In genomic region chr12:1532367-1532752, GRCh38 we compare ENCODE assay signal across 11 cellular contexts.
DNase-seq lines count a peak whose midpoint lies in the region; ATAC-seq and TF ChIP-seq lines count a peak whose summit lies in the region.
"Had no signal": no experiment of that assay in that cellular context is flagged by ENCODE, and none has a peak within 500 bp of the region (broad histone marks: within the 10 kb centered on the region; RNA-seq: fewer than 3 reads in every experiment).

No MANE protein-coding gene starts in this region.

- TF ChIP-seq CTCF in brain (conservative IDR thresholded peaks at IDR 0.05) (no peak), neural cell (IDR thresholded peaks at IDR 0.05; ENCODE audit: poor library complexity, severe bottlenecking) (no peak)

- H3K4me3 Mint-ChIP-seq in CD8-positive, alpha-beta memory T cell = peak overlapping the region; percentile 68 to 91 (median 85)
- H3K4me3 Mint-ChIP-seq in brain = peak overlapping the region; percentile 69 to 83 (median 76)

- peaks cover 39% of the 10 kb centered on the region for H3K4me1 ChIP-seq in CD8-positive, alpha-beta memory T cell (ENCODE audit: insufficient read depth, low read length)
- H3K4me1 ChIP-seq in Karpas-422 (ENCODE audit: low read length) = peaks cover 34% of the 10 kb centered on the region

- H3K4me2 ChIP-seq in Karpas-422 (ENCODE audit: low read depth, low read length, poor library complexity, severe bottlenecking) (peak overlapping the region; percentile 89), neural cell (ENCODE audit: low read length) (peak overlapping the region; percentile 46)

- POLR2A ChIA-PET in CD8-positive, alpha-beta memory T cell (lab: Charles Lee) = interaction anchor here (1.2 kb wide), 1 partner anchor 60 kb away, joined by 4 read pairs; no protein-coding TSS in a partner anchor

- H3K27me3 ChIP-seq in CD8-positive, alpha-beta memory T cell (ENCODE audit: insufficient read depth, low read length, poor library complexity, severe bottlenecking) = peaks cover 63% of the 10 kb centered on the region
- H3K27me3 ChIP-seq in Karpas-422 (ENCODE audit: low read length) = no peaks in the 10 kb centered on the region
- H3K27me3 ChIP-seq in neural cell (ENCODE audit: insufficient read depth, low read depth, low read length) = no peaks in the 10 kb centered on the region

- no peaks in the 10 kb centered on the region for H4K20me1 ChIP-seq in Karpas-422 (ENCODE audit: insufficient read depth, low read depth, low read length)
- H4K20me1 ChIP-seq in neural cell (ENCODE audit: insufficient read depth) = no peaks in the 10 kb centered on the region

- H3F3A ChIP-seq in neural cell (ENCODE audit: insufficient read depth, low read length, poor library complexity, severe bottlenecking) = no peaks in the 10 kb centered on the region

- no peaks in the 10 kb centered on the region for H3K9me3 Mint-ChIP-seq in CD8-positive, alpha-beta memory T cell
- H3K9me3 Mint-ChIP-seq in brain = peaks cover 0 to 3% (median 0%) of the 10 kb centered on the region in 5 experiments

- H3K36me3 ChIP-seq in CD8-positive, alpha-beta memory T cell (ENCODE audit: insufficient read depth, low read length) = no peaks in the 10 kb centered on the region
- H3K36me3 ChIP-seq in Karpas-422 (ENCODE audit: insufficient read depth, low read length) (no peaks in the 10 kb centered on the region), neural cell (ENCODE audit: insufficient read depth, low read length) (no peaks in the 10 kb centered on the region)
- H3K36me3 ChIP-seq: heart left ventricle, sigmoid colon had no signal

- H3K79me2 ChIP-seq in Karpas-422 (ENCODE audit: low read length) (no peaks in the 10 kb centered on the region), neural cell (replicated peaks; ENCODE audit: insufficient read depth, low read length) (peaks cover 92% of the 10 kb centered on the region)

- TF ChIP-seq RAD21 in neural cell (conservative IDR thresholded peaks at IDR 0.05) = no peak

- no peak for ATAC-seq in GM19467 (IDR thresholded peaks at IDR 0.05; ENCODE audit: unreplicated experiment)
- ATAC-seq: heart left ventricle had no signal

- no peaks in the 10 kb centered on the region for H3K9me3 ChIP-seq in CD8-positive, alpha-beta memory T cell (ENCODE audit: low read length)
- H3K9me3 ChIP-seq in Karpas-422 (ENCODE audit: low read length) (no peaks in the 10 kb centered on the region), neural cell (ENCODE audit: low read length) (no peaks in the 10 kb centered on the region)
- H3K9me3 ChIP-seq: heart left ventricle, sigmoid colon had no signal

- H3K9ac ChIP-seq in Karpas-422 (ENCODE audit: low read length) (peak overlapping the region; percentile 67), neural cell (ENCODE audit: low read length) (peak overlapping the region; percentile 77)

- H3K4me1 Mint-ChIP-seq in CD8-positive, alpha-beta memory T cell = peaks cover 33 to 42% (median 34%) of the 10 kb centered on the region in 3 donors
- H3K4me1 Mint-ChIP-seq in brain = peaks cover 44% of the 10 kb centered on the region

- TF ChIP-seq EP300 in neural cell (conservative IDR thresholded peaks at IDR 0.05; ENCODE audit: poor library complexity, severe bottlenecking) = no peak

- H2AFZ ChIP-seq in Karpas-422 (ENCODE audit: low read length) = no peak overlapping the region
- H2AFZ ChIP-seq in neural cell (ENCODE audit: low read depth, low read length) = no peak overlapping the region

- peaks cover 0 to 3% (median 0%) of the 10 kb centered on the region in 3 donors for H3K36me3 Mint-ChIP-seq in CD8-positive, alpha-beta memory T cell
- no peaks in the 10 kb centered on the region for H3K36me3 Mint-ChIP-seq in brain

- CTCF ChIA-PET in CD8-positive, alpha-beta memory T cell (lab: Charles Lee) = interaction anchor here (1.0 to 1.5 kb wide), 2 partner anchors 61 to 414 kb away, joined by 3 to 7 read pairs; no protein-coding TSS in a partner anchor

- no peaks in the 10 kb centered on the region for H3K9me2 ChIP-seq in Karpas-422 (replicated peaks; ENCODE audit: insufficient read depth, low read length)
- H3K9me2 ChIP-seq in neural cell (ENCODE audit: insufficient read depth, low read length) = no peaks in the 10 kb centered on the region

- peaks cover 62 to 72% of the 10 kb centered on the region in 2 donors for H3K27me3 Mint-ChIP-seq in CD8-positive, alpha-beta memory T cell
- H3K27me3 Mint-ChIP-seq in brain = peaks cover 7% of the 10 kb centered on the region

- no peak overlapping the region for H3K27ac ChIP-seq in CD8-positive, alpha-beta memory T cell (ENCODE audit: low read depth, low read length)
- no peak overlapping the region for H3K27ac ChIP-seq in Karpas-422 (ENCODE audit: low read length)
- H3K27ac ChIP-seq in neural cell (ENCODE audit: low read length) = no peak overlapping the region
- H3K27ac ChIP-seq: heart left ventricle, sigmoid colon had no signal

- no peak for DNase-seq in CD8-positive, alpha-beta memory T cell
- peak; percentile 48 for DNase-seq in Karpas-422
- no peak for DNase-seq in NCI-H2196 (lab: John Stamatoyannopoulos, UW; ENCODE audit: unreplicated experiment)
- DNase-seq in COR-L47 (lab: John Stamatoyannopoulos, UW) = no peak
- DNase-seq: activated CD4-positive, CD25-positive, alpha-beta regulatory T cell; heart left ventricle; sigmoid colon had no signal

- peak overlapping the region in 1 of 8 donors; percentile 69 for H3K27ac Mint-ChIP-seq in CD8-positive, alpha-beta memory T cell
- peak overlapping the region; percentile 14 to 78 (median 29) for H3K27ac Mint-ChIP-seq in brain

- no peak overlapping the region for H3K4me3 ChIP-seq in CD8-positive, alpha-beta memory T cell (ENCODE audit: low read length)
- peak overlapping the region; percentile 70; the same call in 1 of the 2 replicates for H3K4me3 ChIP-seq in Karpas-422 (ENCODE audit: low read length)
- peak overlapping the region; percentile 83 for H3K4me3 ChIP-seq in neural cell (ENCODE audit: low read length)
- H3K4me3 ChIP-seq: heart left ventricle, lung had no signal

TF ChIP-seq in neural cell, 6 proteins besides CTCF, POLR2A, EP300 and RAD21:
- TF ChIP-seq EZH2 (IDR thresholded peaks at IDR 0.05; ENCODE audit: borderline replicate concordance, insufficient read depth, low read length, poor library complexity, severe bottlenecking) = no peak
- no peak for TF ChIP-seq TAF1 (IDR thresholded peaks at IDR 0.05; ENCODE audit: low read depth)
- TF ChIP-seq POLR2AphosphoS5 (IDR thresholded peaks at IDR 0.05) = no peak
- TF ChIP-seq SMC3 (conservative IDR thresholded peaks at IDR 0.05; ENCODE audit: poor library complexity) = no peak
- no peak for TF ChIP-seq MXI1 (conservative IDR thresholded peaks at IDR 0.05; ENCODE audit: poor library complexity, severe bottlenecking)
- TF ChIP-seq REST (IDR thresholded peaks at IDR 0.05; ENCODE audit: borderline replicate concordance) = no peak
TF ChIP-seq in neural cell: peak in this region for 0.
